ENCODE assay signal across 9 cellular contexts in genomic region chr1:209652873-209653401, GRCh38. TPM values are rescaled to one million over a fixed set of nuclear protein-coding genes. Genes with fewer than 3 reads are reported as not detected.
DNase-seq lines count a peak whose midpoint lies in the region; ATAC-seq lines count a peak whose summit lies in the region.
"Had no signal": no experiment of that assay in that cellular context is flagged by ENCODE, and none has a peak within 500 bp of the region (broad histone marks: within the 10 kb centered on the region; RNA-seq: fewer than 3 reads in every experiment).

No MANE protein-coding gene starts in this region.

- intact Hi-C loops in activated T-helper 1 cell treated with anti-CD3 and anti-CD28 coated beads, Interleukin-12 subunit alpha, Interleukin-12 subunit beta, Interleukin-2, Interleukin-4 antibody, amounts not matched to agents 30 ng/mL and 10 ng/mL and 1 ng/mL, durations not matched to agents 14 hours and 24 hours and 36 hours (cut with micrococcal nuclease), result loop anchor here (1.0 to 2.0 kb wide), 2 partner anchors 20 to 46 kb away; no protein-coding TSS in a partner anchor

- H3K27me3 Mint-ChIP-seq in activated T-helper 1 cell treated with anti-CD3 and anti-CD28 coated beads, Interleukin-12 subunit alpha, Interleukin-12 subunit beta, Interleukin-2, Interleukin-4 antibody, amounts not matched to agents 30 ng/mL and 10 ng/mL and 1 ng/mL, durations not matched to agents 14 hours and 24 hours and 36 hours (ENCODE audit: insufficient read depth), result no peaks in the 10 kb centered on the region

- H3K4me1 Mint-ChIP-seq in activated T-helper 1 cell treated with anti-CD3 and anti-CD28 coated beads, Interleukin-12 subunit alpha, Interleukin-12 subunit beta, Interleukin-2, Interleukin-4 antibody, amounts not matched to agents 30 ng/mL and 10 ng/mL and 1 ng/mL, durations not matched to agents 14 hours and 24 hours and 36 hours (ENCODE audit: low read depth), result peaks cover 78% of the 10 kb centered on the region
- H3K4me1 Mint-ChIP-seq: B cell had no signal

- H3K36me3 Mint-ChIP-seq in activated T-helper 1 cell treated with anti-CD3 and anti-CD28 coated beads, Interleukin-12 subunit alpha, Interleukin-12 subunit beta, Interleukin-2, Interleukin-4 antibody, amounts not matched to agents 30 ng/mL and 10 ng/mL and 1 ng/mL, durations not matched to agents 14 hours and 24 hours and 36 hours (ENCODE audit: low read depth), result peaks cover 2% of the 10 kb centered on the region

- H3K4me3 Mint-ChIP-seq in activated T-helper 1 cell treated with anti-CD3 and anti-CD28 coated beads, Interleukin-12 subunit alpha, Interleukin-12 subunit beta, Interleukin-2, Interleukin-4 antibody, amounts not matched to agents 30 ng/mL and 10 ng/mL and 1 ng/mL, durations not matched to agents 14 hours and 24 hours and 36 hours, result peak overlapping the region; percentile 1
- H3K4me3 Mint-ChIP-seq: B cell had no signal

- no peaks in the 10 kb centered on the region for H3K9me3 Mint-ChIP-seq in activated T-helper 1 cell treated with anti-CD3 and anti-CD28 coated beads, Interleukin-12 subunit alpha, Interleukin-12 subunit beta, Interleukin-2, Interleukin-4 antibody, amounts not matched to agents 30 ng/mL and 10 ng/mL and 1 ng/mL, durations not matched to agents 14 hours and 24 hours and 36 hours

- ATAC-seq in HG03460 (IDR thresholded peaks at IDR 0.05; ENCODE audit: unreplicated experiment) (no peak), GM21515 (IDR thresholded peaks at IDR 0.05; ENCODE audit: unreplicated experiment) (no peak)

- H3K27ac Mint-ChIP-seq in activated T-helper 1 cell treated with anti-CD3 and anti-CD28 coated beads, Interleukin-12 subunit alpha, Interleukin-12 subunit beta, Interleukin-2, Interleukin-4 antibody, amounts not matched to agents 30 ng/mL and 10 ng/mL and 1 ng/mL, durations not matched to agents 14 hours and 24 hours and 36 hours, result peak overlapping the region; percentile 73
- H3K27ac Mint-ChIP-seq: B cell had no signal

- peak; percentile 55 for DNase-seq in NCI-H146 (lab: John Stamatoyannopoulos, UW)
- no peak for DNase-seq in NCI-H146 treated with DMSO at 0.1 percent for 48 hours (lab: John Stamatoyannopoulos, UW; ENCODE audit: unreplicated experiment)
- DNase-seq in NCI-H526 (lab: John Stamatoyannopoulos, UW), result peak; percentile 66 to 82
- no peak for DNase-seq in activated T-helper 1 cell treated with anti-CD3 and anti-CD28 coated beads, Interleukin-12 subunit alpha, Interleukin-12 subunit beta, Interleukin-2, Interleukin-4 antibody, amounts not matched to agents 30 ng/mL and 10 ng/mL and 1 ng/mL, durations not matched to agents 14 hours and 24 hours and 36 hours (ENCODE audit: low spot score)
- peak; percentile 68 to 83 for DNase-seq in hippocampal formation (lab: John Stamatoyannopoulos, UW)
- DNase-seq in smooth muscle cell of the brain vasculature (ENCODE audit: low read depth, low spot score), result peak; percentile 92

RNA-seq across cellular contexts. Expression of gene LAMB3, which starts 0.7 kb away (rescaled TPM):
- 15.8 and 18.3 TPM in 2 replicates for total RNA-seq in activated T-helper 1 cell treated with anti-CD3 and anti-CD28 coated beads, Interleukin-12 subunit alpha, Interleukin-12 subunit beta, Interleukin-2, Interleukin-4 antibody, amounts not matched to agents 30 ng/mL and 10 ng/mL and 1 ng/mL, durations not matched to agents 14 hours and 24 hours and 36 hours

RNA-seq across cellular contexts. Expression of gene G0S2, which starts 22.3 kb away (rescaled TPM):
- total RNA-seq in activated T-helper 1 cell treated with anti-CD3 and anti-CD28 coated beads, Interleukin-12 subunit alpha, Interleukin-12 subunit beta, Interleukin-2, Interleukin-4 antibody, amounts not matched to agents 30 ng/mL and 10 ng/mL and 1 ng/mL, durations not matched to agents 14 hours and 24 hours and 36 hours, result 501 and 509 TPM in 2 replicates
- total RNA-seq: B cell had no signal

RNA-seq across cellular contexts. Expression of gene HSD11B1, which starts 51.7 kb away (rescaled TPM):
- total RNA-seq in activated T-helper 1 cell treated with anti-CD3 and anti-CD28 coated beads, Interleukin-12 subunit alpha, Interleukin-12 subunit beta, Interleukin-2, Interleukin-4 antibody, amounts not matched to agents 30 ng/mL and 10 ng/mL and 1 ng/mL, durations not matched to agents 14 hours and 24 hours and 36 hours, result 15.9 and 17.9 TPM in 2 replicates
- total RNA-seq: B cell had no signal

Comparison
In these comparisons a context has a peak if more than half of its experiments do, and no peak if none do; other contexts are left out.
1. DNase-seq: peak in NCI-H146 (single experiment), NCI-H526 (2 of 2), hippocampal formation (2 of 2) and smooth muscle cell of the brain vasculature (single experiment); none in NCI-H146 treated with DMSO at 0.1 percent for 48 hours (single experiment) and activated T-helper 1 cell treated with anti-CD3 and anti-CD28 coated beads, Interleukin-12 subunit alpha, Interleukin-12 subunit beta, Interleukin-2, Interleukin-4 antibody, amounts not matched to agents 30 ng/mL and 10 ng/mL and 1 ng/mL, durations not matched to agents 14 hours and 24 hours and 36 hours (single experiment).